In genomic region chr10:74011762-74012161, GRCh38 we compare ENCODE assay signal across 8 cellular contexts. TPM values are rescaled to one million over a fixed set of nuclear protein-coding genes. Genes with fewer than 3 reads are reported as not detected.
DNase-seq lines count a peak whose midpoint lies in the region; ATAC-seq and TF ChIP-seq lines count a peak whose summit lies in the region.

No MANE protein-coding gene starts in this region.

- no peak overlapping the region for H3K4me3 ChIP-seq in SJCRH30
- H3K4me3 ChIP-seq in foreskin fibroblast (ENCODE audit: low read depth in 1 of 2, low read length in 2 of 2) = no peak overlapping the region
- H3K4me3 ChIP-seq in gastrocnemius medialis = no peak overlapping the region

- H3K36me3 ChIP-seq in SJCRH30 = peaks cover 4% of the 10 kb centered on the region
- peaks cover 0 to 16% of the 10 kb centered on the region in 2 donors for H3K36me3 ChIP-seq in gastrocnemius medialis

- DNase-seq in GM04504 (ENCODE audit: low read depth) (peak; percentile 85), SJCRH30 (peak; percentile 78 to 89), foreskin fibroblast (peak; percentile 83 to 92), gastrocnemius medialis (peak in 1 of 2 donors; percentile 39), NOMO-1 treated with DMSO at 0.1 percent for 48 hours (lab: John Stamatoyannopoulos, UW; ENCODE audit: unreplicated experiment) (no peak), ecto neural progenitor cell (ENCODE audit: low spot score) (no peak)
- DNase-seq in stimulated activated naive CD8-positive, alpha-beta T cell treated with anti-CD3 and anti-CD28 coated beads, Interleukin-15, Interleukin-2, amounts not matched to agents 100 U/mL and 50 U/mL, for 24 hours = no peak
- no peak for DNase-seq in activated CD8-positive, alpha-beta memory T cell treated with anti-CD3 and anti-CD28 coated beads for 24 hours

- TF ChIP-seq POLR2A in gastrocnemius medialis (IDR thresholded peaks at IDR 0.05) = no peak

- peaks cover 33% of the 10 kb centered on the region for H3K4me1 ChIP-seq in SJCRH30
- H3K4me1 ChIP-seq in gastrocnemius medialis = peaks cover 49 to 53% of the 10 kb centered on the region in 2 donors

- in situ Hi-C loops in gastrocnemius medialis (cut with MboI; ENCODE audit: low sequenced_read_pairs in 4 of 4) = no loop called here

- peak; percentile 60 to 77 for ATAC-seq in gastrocnemius medialis
- ATAC-seq in stimulated activated naive CD8-positive, alpha-beta T cell treated with anti-CD3 and anti-CD28 coated beads, Interleukin-15, Interleukin-2, amounts not matched to agents 100 U/mL and 50 U/mL, for 24 hours = no peak

- H3K27me3 ChIP-seq in SJCRH30 = no peaks in the 10 kb centered on the region
- H3K27me3 ChIP-seq in gastrocnemius medialis = no peaks in the 10 kb centered on the region

- intact Hi-C loops in gastrocnemius medialis (cut with DNase I; ENCODE audit: low total_unique reads) = no loop called here

- H3K27ac ChIP-seq in SJCRH30 (no peak overlapping the region), gastrocnemius medialis (peak overlapping the region; percentile 15 to 68 (median 43))

- TF ChIP-seq CTCF in foreskin fibroblast (IDR thresholded peaks at IDR 0.05; ENCODE audit: low read depth, low read length) = no peak
- TF ChIP-seq CTCF in gastrocnemius medialis (IDR thresholded peaks at IDR 0.05 in 4 of 5, conservative IDR thresholded peaks at IDR 0.05 in 1 of 5) = no peak

- H3K9me3 ChIP-seq in SJCRH30 (replicated peaks) (no peaks in the 10 kb centered on the region), gastrocnemius medialis (no peaks in the 10 kb centered on the region)

RNA-seq across cellular contexts. Expression of gene VCL, which starts 13.8 kb away (rescaled TPM):
- total RNA-seq in SJCRH30 (2014; rRNA removed; shearing (Covaris generic)) = 45.5 and 48.1 TPM in 2 replicates
- 100 to 1,000 TPM; 129 to 299 (median 210) TPM for total RNA-seq in gastrocnemius medialis

Comparison
In these comparisons a context has a peak if more than half of its experiments do, and no peak if none do; other contexts are left out.
1. DNase-seq: peak in GM04504 (single experiment), SJCRH30 (2 of 2) and foreskin fibroblast (2 of 2); none in NOMO-1 treated with DMSO at 0.1 percent for 48 hours (single experiment), stimulated activated naive CD8-positive, alpha-beta T cell treated with anti-CD3 and anti-CD28 coated beads, Interleukin-15, Interleukin-2, amounts not matched to agents 100 U/mL and 50 U/mL, for 24 hours (single experiment), activated CD8-positive, alpha-beta memory T cell treated with anti-CD3 and anti-CD28 coated beads for 24 hours (single experiment) and ecto neural progenitor cell (single experiment).